14 cellular contexts compared by ENCODE assay signal in genomic region chr10:5779753-5780152, GRCh38. TPM values are rescaled to one million over a fixed set of nuclear protein-coding genes. Genes with fewer than 3 reads are reported as not detected.
A peak's percentile ranks its signal among the peaks of the same experiment; 100 is the strongest.
DNase-seq lines count a peak whose midpoint lies in the region; ATAC-seq and TF ChIP-seq lines count a peak whose summit lies in the region.
"Had no signal": no experiment of that assay in that cellular context is flagged by ENCODE, and none has a peak within 500 bp of the region (broad histone marks: within the 10 kb centered on the region; RNA-seq: fewer than 3 reads in every experiment).

No MANE protein-coding gene starts in this region.

- H3K4me3 ChIP-seq in DND-41 (ENCODE audit: low read depth in 1 of 2, low read length in 2 of 2): no peak overlapping the region
- H3K4me3 ChIP-seq in MG63: no peak overlapping the region
- no peak overlapping the region for H3K4me3 ChIP-seq in fibroblast of mammary gland (ENCODE audit: control insufficient read depth, low read depth, low read length)
- H3K4me3 ChIP-seq in smooth muscle cell: no peak overlapping the region
- H3K4me3 ChIP-seq in OCI-LY7 (ENCODE audit: low read depth, low read length, poor library complexity, severe bottlenecking): no peak overlapping the region
- H3K4me3 ChIP-seq: GM12878, Peyer's patch had no signal

- H3K9me2 ChIP-seq in OCI-LY7 (ENCODE audit: insufficient read depth, low read length): no peaks in the 10 kb centered on the region

- peaks cover 81% of the 10 kb centered on the region for H3K36me3 ChIP-seq in DND-41 (ENCODE audit: insufficient read depth, low read length)
- peaks cover 67% of the 10 kb centered on the region for H3K36me3 ChIP-seq in MG63
- peaks cover 18% of the 10 kb centered on the region for H3K36me3 ChIP-seq in smooth muscle cell (ENCODE audit: low read depth)
- H3K36me3 ChIP-seq in OCI-LY7 (ENCODE audit: insufficient read depth, low read length): peaks cover 96% of the 10 kb centered on the region

- no peak overlapping the region for H2AFZ ChIP-seq in DND-41 (ENCODE audit: low read depth, low read length)
- H2AFZ ChIP-seq in smooth muscle cell (ENCODE audit: low read depth): no peak overlapping the region
- H2AFZ ChIP-seq in OCI-LY7 (ENCODE audit: low read length): no peak overlapping the region

- intact Hi-C loops in OCI-LY7 (cut with micrococcal nuclease; ENCODE audit: unreplicated experiment): loop anchor here (5.0 kb wide), 1 partner anchor 108 kb away; the partner anchor contains the start of gene ANKRD16

- H3K4me1 ChIP-seq in DND-41 (ENCODE audit: insufficient read depth, low read length) (no peaks in the 10 kb centered on the region), smooth muscle cell (ENCODE audit: low read depth) (peaks cover 9% of the 10 kb centered on the region), OCI-LY7 (ENCODE audit: insufficient read depth, low read length, poor library complexity, severe bottlenecking) (peaks cover 18% of the 10 kb centered on the region)

- no peak overlapping the region for H3K27ac ChIP-seq in DND-41 (ENCODE audit: low read length)
- H3K27ac ChIP-seq in smooth muscle cell (ENCODE audit: low read depth): peak overlapping the region; percentile 89
- H3K27ac ChIP-seq in OCI-LY7 (ENCODE audit: low read depth, low read length, poor library complexity, severe bottlenecking): no peak overlapping the region
- H3K27ac ChIP-seq: Peyer's patch had no signal

- DNase-seq in DND-41 (no peak), MG63 (peak; percentile 6), fibroblast of mammary gland (ENCODE audit: low read depth) (peak; percentile 20), smooth muscle cell (lab: John Stamatoyannopoulos, UW; ENCODE audit: unreplicated experiment) (no peak), MV-4-11 (lab: John Stamatoyannopoulos, UW) (no peak), OCI-LY7 (ENCODE audit: low spot score) (no peak), GM20000 (ENCODE audit: low spot score) (no peak)
- DNase-seq: EL, NCI-H1092, NCI-H446, NCI-H748 treated with DMSO at 0.1 percent for 48 hours, Peyer's patch, SHP77 treated with DMSO at 0.1 percent for 48 hours had no signal

- H3K4me2 ChIP-seq in DND-41 (ENCODE audit: insufficient read depth, low read length) (no peak overlapping the region), smooth muscle cell (no peak overlapping the region), OCI-LY7 (ENCODE audit: low read length) (no peak overlapping the region)

- H3F3A ChIP-seq in smooth muscle cell (ENCODE audit: low read depth): peaks cover 29% of the 10 kb centered on the region

- peaks cover 97% of the 10 kb centered on the region for H3K79me2 ChIP-seq in DND-41 (ENCODE audit: insufficient read depth, low read length)
- peaks cover 91% of the 10 kb centered on the region for H3K79me2 ChIP-seq in smooth muscle cell (ENCODE audit: low read depth)
- H3K79me2 ChIP-seq in OCI-LY7 (ENCODE audit: insufficient read depth, low read depth, low read length): peaks cover 100% of the 10 kb centered on the region

- H4K20me1 ChIP-seq in DND-41 (ENCODE audit: insufficient read depth, low read length) (peaks cover 46% of the 10 kb centered on the region), smooth muscle cell (ENCODE audit: low read depth) (peaks cover 86% of the 10 kb centered on the region), OCI-LY7 (ENCODE audit: insufficient read depth, low read length) (peaks cover 9% of the 10 kb centered on the region; the same call in 1 of the 2 replicates)

- CTCF ChIA-PET in OCI-LY7 (lab: Charles Lee; ENCODE audit: unreplicated experiment): no interaction called here

- POLR2A ChIA-PET in OCI-LY7 (lab: Charles Lee): interaction anchor here (0.6 kb wide), 1 partner anchor 126 kb away, joined by 3 read pairs; no protein-coding TSS in a partner anchor

- H3K9ac ChIP-seq in DND-41 (ENCODE audit: low read depth, low read length) (no peak overlapping the region), smooth muscle cell (ENCODE audit: low read depth) (no peak overlapping the region)

- BruUV-seq in OCI-LY7 (replicated peaks; lab: Mats Ljungman, UMichigan): no TSS peak

- ATAC-seq in DND-41 (ENCODE audit: insufficient read depth, low read depth): 0 out of 3 replicates have a peak, but pooled peaks have one; percentile 13
- ATAC-seq: GM12878 had no signal

- no peak for TF ChIP-seq CTCF in DND-41 (IDR thresholded peaks at IDR 0.05; ENCODE audit: borderline replicate concordance, extremely low read depth, low read length, poor library complexity, severe bottlenecking)
- no peak for TF ChIP-seq CTCF in fibroblast of mammary gland (conservative IDR thresholded peaks at IDR 0.05; ENCODE audit: control insufficient read depth, insufficient read depth, low read depth, low read length)
- TF ChIP-seq CTCF in smooth muscle cell (IDR thresholded peaks at IDR 0.05; ENCODE audit: borderline replicate concordance, insufficient read depth, poor library complexity, severe bottlenecking): no peak
- TF ChIP-seq CTCF in OCI-LY7 (conservative IDR thresholded peaks at IDR 0.05; ENCODE audit: low read length): no peak
- no peak for TF ChIP-seq CTCF in GM20000 (IDR thresholded peaks at IDR 0.05; ENCODE audit: extremely low read depth, missing control alignments)

- H3K9me3 ChIP-seq in DND-41 (ENCODE audit: insufficient read depth, low read length, severe bottlenecking) (no peaks in the 10 kb centered on the region), MG63 (peaks cover 5% of the 10 kb centered on the region; the same call in 1 of the 2 replicates), smooth muscle cell (replicated peaks; ENCODE audit: low read depth) (no peaks in the 10 kb centered on the region), OCI-LY7 (ENCODE audit: low read length) (no peaks in the 10 kb centered on the region)
- H3K9me3 ChIP-seq: Peyer's patch had no signal

- no peaks in the 10 kb centered on the region for H3K27me3 ChIP-seq in DND-41 (ENCODE audit: insufficient read depth, low read length, poor library complexity)
- H3K27me3 ChIP-seq in MG63: no peaks in the 10 kb centered on the region
- no peaks in the 10 kb centered on the region for H3K27me3 ChIP-seq in smooth muscle cell (ENCODE audit: low read depth)
- H3K27me3 ChIP-seq: Peyer's patch had no signal

- WGBS in smooth muscle cell (ENCODE audit: low lambda C conversion rate): 60% methylated on average over 3 of the region's 3 CpGs

RNA-seq across cellular contexts. Expression of gene GDI2, which starts 33.5 kb away (rescaled TPM):
- total RNA-seq in MG63 (2014; rRNA removed; shearing (Covaris generic); ENCODE audit: low replicate concordance): 442 and 528 TPM in 2 replicates
- total RNA-seq in smooth muscle cell (334 and 400 TPM in 2 replicates), OCI-LY7 (2022) (271 and 292 TPM in 2 replicates)
- polyA plus RNA-seq in smooth muscle cell: 172 and 186 TPM in 2 replicates
- total RNA-seq in OCI-LY7 (2014; rRNA removed; shearing (Covaris generic)): 265 and 270 TPM in 2 replicates

Comparison
In these comparisons a context has a peak if more than half of its experiments do, and no peak if none do; other contexts are left out.
1. DNase-seq: peak in MG63 (single experiment) and fibroblast of mammary gland (single experiment); none in DND-41 (single experiment), smooth muscle cell (single experiment), MV-4-11 (single experiment), OCI-LY7 (single experiment) and GM20000 (single experiment).